ENCODE assay signal across 10 cellular contexts in the genomic region with DNA sequence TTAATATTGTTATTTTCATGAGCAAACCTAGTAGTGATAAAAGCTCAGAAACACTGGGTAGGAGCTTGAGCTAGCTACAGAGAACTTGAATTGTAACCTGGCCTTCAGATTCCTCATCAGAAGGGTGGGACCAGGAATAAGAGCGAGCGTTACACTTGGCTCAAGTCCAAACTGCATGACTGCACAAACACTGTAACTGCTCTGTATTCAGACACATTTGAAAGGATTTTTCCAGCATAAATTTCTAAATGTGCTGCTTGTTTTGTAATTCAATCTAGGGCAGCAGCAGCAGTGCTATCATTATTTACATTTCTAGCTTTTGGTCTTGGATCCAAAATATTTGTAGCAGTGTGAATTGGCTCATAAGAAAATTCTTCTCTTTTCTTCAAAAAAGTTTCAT.
DNase-seq lines count a peak whose midpoint lies in the region; ATAC-seq and TF ChIP-seq lines count a peak whose summit lies in the region.
"Had no signal": no experiment of that assay in that cellular context is flagged by ENCODE, and none has a peak within 500 bp of the region (broad histone marks: within the 10 kb centered on the region; RNA-seq: fewer than 3 reads in every experiment).

No MANE protein-coding gene starts in this region.

- no CpG with 5 or more reads among the region's 2 CpGs for WGBS in IMR-90 (ENCODE audit: extremely low coverage in 2 of 2, insufficient read length in 1 of 2), 2 experiments

- H3K4ac ChIP-seq in IMR-90 (ENCODE audit: low read depth, low read length) = no peak overlapping the region

- H3K9me3 ChIP-seq in IMR-90 (ENCODE audit: control insufficient read depth, insufficient read depth, low read length) = 0 out of 2 replicates have a peak, but pooled peaks cover 2% of the 10 kb centered on the region

- H2AK5ac ChIP-seq in IMR-90 (ENCODE audit: low read depth, low read length) = no peak overlapping the region

- BruUV-seq in IMR-90 (replicated peaks; lab: Mats Ljungman, UMichigan) = no TSS peak

- in situ Hi-C loops in IMR-90 (cut with MboI; ENCODE audit: low sequenced_read_pairs) = no loop called here

- no peak overlapping the region for H2BK5ac ChIP-seq in IMR-90 (ENCODE audit: low read depth, low read length, poor library complexity, severe bottlenecking)

- H4K8ac ChIP-seq in IMR-90 (ENCODE audit: low read depth in 2 of 2, low read length in 2 of 2) = no peak overlapping the region

- no peaks in the 10 kb centered on the region for H3K9me1 ChIP-seq in IMR-90 (ENCODE audit: insufficient read depth, low read length)

- no peak overlapping the region for H2AK9ac ChIP-seq in IMR-90 (replicated peaks; ENCODE audit: low read depth, low read length, poor library complexity)

- no peaks in the 10 kb centered on the region for H3K27me3 ChIP-seq in IMR-90 (ENCODE audit: control insufficient read depth, insufficient read depth, low read length)

- no peaks in the 10 kb centered on the region for H3K79me1 ChIP-seq in IMR-90 (ENCODE audit: low read depth in 1 of 2, low read length in 2 of 2)

- no peaks in the 10 kb centered on the region for H3K36me3 ChIP-seq in IMR-90 (ENCODE audit: control insufficient read depth, insufficient read depth, low read length)

- no peak for ATAC-seq in IMR-90 (ENCODE audit: low read depth)
- ATAC-seq in HG03097 (IDR thresholded peaks at IDR 0.05; ENCODE audit: low FRiP score, unreplicated experiment) = no peak
- ATAC-seq: WTC11 had no signal

- H2AFZ ChIP-seq in IMR-90 (replicated peaks; ENCODE audit: low read length, poor library complexity) = no peak overlapping the region

- no peak overlapping the region for H4K5ac ChIP-seq in IMR-90 (ENCODE audit: low read depth, low read length)

- intact Hi-C loops in IMR-90 (cut with micrococcal nuclease) = no loop called here

- no peak overlapping the region for H4K91ac ChIP-seq in IMR-90 (ENCODE audit: insufficient read depth, low read depth, low read length)

- H3K9ac ChIP-seq in IMR-90 (ENCODE audit: low read depth, low read length) = no peak overlapping the region

- DNase-seq in IMR-90 (peak; percentile 2), NCI-H345 treated with DMSO at 0.1 percent for 48 hours (lab: John Stamatoyannopoulos, UW; ENCODE audit: unreplicated experiment) (peak; percentile 84), dedifferentiated amniotic fluid mesenchymal stem cell (ENCODE audit: extremely low spot score) (peak; percentile 36), renal cortical epithelial cell (ENCODE audit: low read depth) (peak; percentile 47), UCSD-AML1 (lab: John Stamatoyannopoulos, UW; ENCODE audit: unreplicated experiment) (no peak), C1 segment of cervical spinal cord (lab: John Stamatoyannopoulos, UW) (no peak)
- DNase-seq: activated naive CD8-positive, alpha-beta T cell treated with anti-CD3 and anti-CD28 coated beads, Interleukin-2, amount 10 ng/mL, durations not matched to agents 7 days and 5 days; NCI-H524 had no signal

- TF ChIP-seq POLR2A in IMR-90 (IDR thresholded peaks at IDR 0.05; ENCODE audit: low read depth, low read length) = no peak

- no peak overlapping the region for H3K4me2 ChIP-seq in IMR-90 (ENCODE audit: low read depth, low read length)

- dilution Hi-C loops in IMR-90 (cut with HindIII; ENCODE audit: low sequenced_read_pairs, unreplicated experiment) = no loop called here

- no peak for TF ChIP-seq RAD21 in IMR-90 (IDR thresholded peaks at IDR 0.05; ENCODE audit: low read length)

- H3K56ac ChIP-seq in IMR-90 (ENCODE audit: extremely low read depth, insufficient read depth, low read length) = no peak overlapping the region

- H2BK120ac ChIP-seq in IMR-90 (ENCODE audit: low read depth, low read length) = no peak overlapping the region

- H4K20me1 ChIP-seq in IMR-90 (ENCODE audit: insufficient read depth, low read length) = no peaks in the 10 kb centered on the region

- no peak overlapping the region for H3K23ac ChIP-seq in IMR-90 (ENCODE audit: low read depth, low read length)

- TF ChIP-seq CTCF in IMR-90 (conservative IDR thresholded peaks at IDR 0.05; ENCODE audit: low read depth, low read length) = no peak

- no peak overlapping the region for H3K4me3 ChIP-seq in IMR-90 (ENCODE audit: insufficient read depth, low read depth, low read length)

- no peak overlapping the region for H2BK15ac ChIP-seq in IMR-90 (ENCODE audit: low read depth, low read length)

- H3K4me1 ChIP-seq in IMR-90 (ENCODE audit: control insufficient read depth, insufficient read depth, low read length) = no peaks in the 10 kb centered on the region

- CTCF ChIA-PET in IMR-90 (lab: Yijun Ruan, JAX) = no interaction called here

- H2BK20ac ChIP-seq in IMR-90 (ENCODE audit: low read depth, low read length) = no peak overlapping the region

- H3K14ac ChIP-seq in IMR-90 (replicated peaks; ENCODE audit: low read depth, low read length) = no peak overlapping the region

- no peak overlapping the region for H3K18ac ChIP-seq in IMR-90 (ENCODE audit: low read depth, low read length)

- H3K27ac ChIP-seq in IMR-90 (ENCODE audit: insufficient read depth, low read length) = no peak overlapping the region

- POLR2A ChIA-PET in IMR-90 (lab: Charles Lee; ENCODE audit: unreplicated experiment) = no interaction called here

TF ChIP-seq in IMR-90, 13 proteins besides CTCF, POLR2A, EP300 and RAD21:
- TF ChIP-seq BHLHE40 (IDR thresholded peaks at IDR 0.05; ENCODE audit: low read depth, low read length) (no peak), SMC3 (IDR thresholded peaks at IDR 0.05; ENCODE audit: low read depth, low read length) (no peak), MAFK (IDR thresholded peaks at IDR 0.05; ENCODE audit: low read depth, low read length) (no peak), MXI1 (IDR thresholded peaks at IDR 0.05; ENCODE audit: borderline replicate concordance, low read depth, low read length) (no peak), NFE2L2 (IDR thresholded peaks at IDR 0.05; ENCODE audit: low read depth, low read length) (no peak), RFX5 (IDR thresholded peaks at IDR 0.05; ENCODE audit: low read depth, low read length) (no peak), FOS (IDR thresholded peaks at IDR 0.05; ENCODE audit: low read depth, low read length) (no peak), MAZ (IDR thresholded peaks at IDR 0.05; ENCODE audit: borderline replicate concordance, low read depth, low read length) (no peak), CHD1 (IDR thresholded peaks at IDR 0.05; ENCODE audit: low read depth, low read length) (no peak), CEBPB (IDR thresholded peaks at IDR 0.05; ENCODE audit: low read depth, low read length) (no peak), RCOR1 (IDR thresholded peaks at IDR 0.05; ENCODE audit: insufficient replicate concordance, low read length) (no peak)
- TF ChIP-seq, protein P1, sequence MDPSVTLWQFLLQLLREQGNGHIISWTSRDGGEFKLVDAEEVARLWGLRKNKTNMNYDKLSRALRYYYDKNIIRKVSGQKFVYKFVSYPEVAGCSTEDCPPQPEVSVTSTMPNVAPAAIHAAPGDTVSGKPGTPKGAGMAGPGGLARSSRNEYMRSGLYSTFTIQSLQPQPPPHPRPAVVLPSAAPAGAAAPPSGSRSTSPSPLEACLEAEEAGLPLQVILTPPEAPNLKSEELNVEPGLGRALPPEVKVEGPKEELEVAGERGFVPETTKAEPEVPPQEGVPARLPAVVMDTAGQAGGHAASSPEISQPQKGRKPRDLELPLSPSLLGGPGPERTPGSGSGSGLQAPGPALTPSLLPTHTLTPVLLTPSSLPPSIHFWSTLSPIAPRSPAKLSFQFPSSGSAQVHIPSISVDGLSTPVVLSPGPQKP (IDR thresholded peaks at IDR 0.05; ENCODE audit: borderline replicate concordance, low read depth, low read length) = no peak
- TF ChIP-seq, protein P2, sequence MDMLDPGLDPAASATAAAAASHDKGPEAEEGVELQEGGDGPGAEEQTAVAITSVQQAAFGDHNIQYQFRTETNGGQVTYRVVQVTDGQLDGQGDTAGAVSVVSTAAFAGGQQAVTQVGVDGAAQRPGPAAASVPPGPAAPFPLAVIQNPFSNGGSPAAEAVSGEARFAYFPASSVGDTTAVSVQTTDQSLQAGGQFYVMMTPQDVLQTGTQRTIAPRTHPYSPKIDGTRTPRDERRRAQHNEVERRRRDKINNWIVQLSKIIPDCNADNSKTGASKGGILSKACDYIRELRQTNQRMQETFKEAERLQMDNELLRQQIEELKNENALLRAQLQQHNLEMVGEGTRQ (IDR thresholded peaks at IDR 0.05; ENCODE audit: low read depth, low read length) = no peak

Comparison
In these comparisons a context has a peak if more than half of its experiments do, and no peak if none do; other contexts are left out.
1. DNase-seq: peak in IMR-90 (single experiment), NCI-H345 treated with DMSO at 0.1 percent for 48 hours (single experiment), dedifferentiated amniotic fluid mesenchymal stem cell (single experiment) and renal cortical epithelial cell (single experiment); none in UCSD-AML1 (single experiment) and C1 segment of cervical spinal cord (0 of 14).